In the genomic region with DNA sequence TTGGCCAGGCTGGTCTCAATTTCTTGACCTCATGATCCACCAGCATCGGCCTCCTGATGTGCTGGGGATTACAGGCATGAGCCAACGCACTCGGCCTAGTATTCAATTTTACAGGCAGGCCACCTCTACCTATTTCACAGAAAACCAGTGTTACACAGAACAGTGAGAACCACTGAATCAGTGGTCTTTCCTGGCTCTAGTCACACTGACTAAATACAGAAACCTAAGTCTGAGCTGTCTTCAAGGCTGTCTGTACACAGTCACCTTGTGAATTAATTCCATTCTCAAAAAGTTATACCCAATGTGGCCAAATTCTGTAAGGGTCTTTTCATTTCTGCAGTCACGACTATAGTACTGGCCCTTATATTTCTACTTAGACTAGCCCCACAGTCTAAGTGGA, we compare ENCODE assay signal across 11 cellular contexts. TPM values are rescaled to one million over a fixed set of nuclear protein-coding genes. Genes with fewer than 3 reads are reported as not detected.
DNase-seq lines count a peak whose midpoint lies in the region; ATAC-seq and TF ChIP-seq lines count a peak whose summit lies in the region.
"Had no signal": no experiment of that assay in that cellular context is flagged by ENCODE, and none has a peak within 500 bp of the region (broad histone marks: within the 10 kb centered on the region; RNA-seq: fewer than 3 reads in every experiment).

No MANE protein-coding gene starts in this region.

- peak overlapping the region; percentile 98 for H3K27ac Mint-ChIP-seq in activated naive CD4-positive, alpha-beta T cell treated with anti-CD3 and anti-CD28 coated beads, Interleukin-2, amount 50 U/mL, for 24 hours
- peak overlapping the region; percentile 50 for H3K27ac Mint-ChIP-seq in activated naive CD8-positive, alpha-beta T cell treated with anti-CD3 and anti-CD28 coated beads, Interleukin-2, amount 10 ng/mL, durations not matched to agents 7 days and 5 days

- peaks cover 14% of the 10 kb centered on the region for H3K4me1 ChIP-seq in mesenchymal stem cell (ENCODE audit: control insufficient read depth, insufficient read depth, low read depth, low read length)
- H3K4me1 ChIP-seq in thoracic aorta (ENCODE audit: control insufficient read depth in 1 of 2, low read depth in 2 of 2): peaks cover 37 to 46% of the 10 kb centered on the region in 2 donors

- TF ChIP-seq CTCF in thoracic aorta (IDR thresholded peaks at IDR 0.05): no peak

- peak overlapping the region in 1 of 2 experiments; percentile 73 for H3K18ac ChIP-seq in mesenchymal stem cell (ENCODE audit: low read depth in 1 of 2, low read length in 2 of 2)

- no peak overlapping the region for H3K14ac ChIP-seq in mesenchymal stem cell (ENCODE audit: low read length in 2 of 2)

- H2AK5ac ChIP-seq in mesenchymal stem cell (ENCODE audit: low read length, severe bottlenecking): no peak overlapping the region

- peak overlapping the region; percentile 96 for H3K4me3 Mint-ChIP-seq in activated naive CD4-positive, alpha-beta T cell treated with anti-CD3 and anti-CD28 coated beads, Interleukin-2, amount 50 U/mL, for 24 hours
- H3K4me3 Mint-ChIP-seq in activated naive CD8-positive, alpha-beta T cell treated with anti-CD3 and anti-CD28 coated beads, Interleukin-2, amount 10 ng/mL, durations not matched to agents 7 days and 5 days: peak overlapping the region; percentile 98

- ATAC-seq in activated naive CD8-positive, alpha-beta T cell treated with anti-CD3 and anti-CD28 coated beads, Interleukin-2, amount 10 ng/mL, durations not matched to agents 7 days and 5 days (ENCODE audit: low read depth): no peak
- ATAC-seq in thoracic aorta (ENCODE audit: insufficient number of reproducible peaks, low FRiP score, low read depth) (no peak), GM19351 (IDR thresholded peaks at IDR 0.05; ENCODE audit: unreplicated experiment) (no peak), HG03354 (IDR thresholded peaks at IDR 0.05; ENCODE audit: poor library complexity, severe bottlenecking, unreplicated experiment) (no peak)
- ATAC-seq: left colon had no signal

- H3K79me1 ChIP-seq in mesenchymal stem cell (replicated peaks; ENCODE audit: low read length, poor library complexity, severe bottlenecking): peaks cover 5% of the 10 kb centered on the region

- H3K9ac ChIP-seq in mesenchymal stem cell (ENCODE audit: low read length): peak overlapping the region; percentile 97

- H2BK15ac ChIP-seq in mesenchymal stem cell (ENCODE audit: low read depth, poor library complexity, severe bottlenecking): no peak overlapping the region

- H3K27me3 ChIP-seq in mesenchymal stem cell (ENCODE audit: control insufficient read depth in 1 of 2, insufficient read depth in 1 of 2, low read length in 2 of 2) (no peaks in the 10 kb centered on the region), thoracic aorta (replicated peaks; ENCODE audit: insufficient read depth) (no peaks in the 10 kb centered on the region)

- H3K27me3 Mint-ChIP-seq in activated naive CD4-positive, alpha-beta T cell treated with anti-CD3 and anti-CD28 coated beads, Interleukin-2, amount 50 U/mL, for 24 hours: no peaks in the 10 kb centered on the region
- no peaks in the 10 kb centered on the region for H3K27me3 Mint-ChIP-seq in activated naive CD8-positive, alpha-beta T cell treated with anti-CD3 and anti-CD28 coated beads, Interleukin-2, amount 10 ng/mL, durations not matched to agents 7 days and 5 days

- H3K36me3 ChIP-seq in mesenchymal stem cell (ENCODE audit: control insufficient read depth in 1 of 2, insufficient read depth in 2 of 2, low read depth in 1 of 2, low read length in 2 of 2) (peaks cover 2 to 16% of the 10 kb centered on the region in 2 experiments), thoracic aorta (no peaks in the 10 kb centered on the region)

- WGBS in mesenchymal stem cell: 95% methylated on average over 4 of the region's 4 CpGs

- H3K23ac ChIP-seq in mesenchymal stem cell (ENCODE audit: low read length in 2 of 2): no peak overlapping the region

- H3K4ac ChIP-seq in mesenchymal stem cell (ENCODE audit: low read depth in 1 of 2, low read length in 2 of 2): no peak overlapping the region

- peaks cover 81% of the 10 kb centered on the region for H3K4me1 Mint-ChIP-seq in activated naive CD4-positive, alpha-beta T cell treated with anti-CD3 and anti-CD28 coated beads, Interleukin-2, amount 50 U/mL, for 24 hours
- H3K4me1 Mint-ChIP-seq in activated naive CD8-positive, alpha-beta T cell treated with anti-CD3 and anti-CD28 coated beads, Interleukin-2, amount 10 ng/mL, durations not matched to agents 7 days and 5 days: peaks cover 52% of the 10 kb centered on the region

- POLR2A ChIA-PET in activated naive CD8-positive, alpha-beta T cell treated with anti-CD3 and anti-CD28 coated beads, Interleukin-2, amount 10 ng/mL, durations not matched to agents 7 days and 5 days (lab: Charles Lee): no interaction called here

- no peak overlapping the region for H2AFZ ChIP-seq in mesenchymal stem cell (ENCODE audit: low read depth, low read length)

- DNase-seq in activated naive CD4-positive, alpha-beta T cell treated with Interleukin-2 at 50 U/mL for 16 hours: no peak
- DNase-seq in activated naive CD8-positive, alpha-beta T cell treated with anti-CD3 and anti-CD28 coated beads, Interleukin-2, amount 10 ng/mL, durations not matched to agents 7 days and 5 days: no peak
- DNase-seq in mesenchymal stem cell (peak; percentile 16), thoracic aorta (ENCODE audit: low spot score) (no peak), NCI-H128 (lab: John Stamatoyannopoulos, UW; ENCODE audit: unreplicated experiment) (no peak)
- DNase-seq: amygdala, left colon, NCI-H1930 had no signal

- no peak overlapping the region for H4K91ac ChIP-seq in mesenchymal stem cell (ENCODE audit: low read length)

- H3K9me3 Mint-ChIP-seq in activated naive CD4-positive, alpha-beta T cell treated with anti-CD3 and anti-CD28 coated beads, Interleukin-2, amount 50 U/mL, for 24 hours: no peaks in the 10 kb centered on the region
- no peaks in the 10 kb centered on the region for H3K9me3 Mint-ChIP-seq in activated naive CD8-positive, alpha-beta T cell treated with anti-CD3 and anti-CD28 coated beads, Interleukin-2, amount 10 ng/mL, durations not matched to agents 7 days and 5 days

- H4K8ac ChIP-seq in mesenchymal stem cell (ENCODE audit: low read length): no peak overlapping the region

- no peak overlapping the region for H3K27ac ChIP-seq in mesenchymal stem cell (ENCODE audit: low read length, poor library complexity, severe bottlenecking)
- H3K27ac ChIP-seq in thoracic aorta: peak overlapping the region in 1 of 2 donors; percentile 24

- no peak overlapping the region for H3K4me2 ChIP-seq in mesenchymal stem cell (ENCODE audit: low read length, poor library complexity, severe bottlenecking)

- no peak overlapping the region for H2BK5ac ChIP-seq in mesenchymal stem cell (ENCODE audit: low read depth, low read length, poor library complexity, severe bottlenecking)

- H2BK12ac ChIP-seq in mesenchymal stem cell (ENCODE audit: low read length in 2 of 2): no peak overlapping the region

- peaks cover 11% of the 10 kb centered on the region for H3K36me3 Mint-ChIP-seq in activated naive CD4-positive, alpha-beta T cell treated with anti-CD3 and anti-CD28 coated beads, Interleukin-2, amount 50 U/mL, for 24 hours
- peaks cover 31% of the 10 kb centered on the region for H3K36me3 Mint-ChIP-seq in activated naive CD8-positive, alpha-beta T cell treated with anti-CD3 and anti-CD28 coated beads, Interleukin-2, amount 10 ng/mL, durations not matched to agents 7 days and 5 days

- H3K4me3 ChIP-seq in mesenchymal stem cell (ENCODE audit: insufficient read depth in 1 of 2, low read depth in 1 of 2, low read length in 2 of 2): peak overlapping the region in 1 of 2 experiments; percentile 95
- peak overlapping the region; percentile 92 for H3K4me3 ChIP-seq in thoracic aorta

- H2BK120ac ChIP-seq in mesenchymal stem cell (ENCODE audit: low read depth, low read length): no peak overlapping the region

- no peaks in the 10 kb centered on the region for H3K9me3 ChIP-seq in mesenchymal stem cell (ENCODE audit: control insufficient read depth, low read length)
- H3K9me3 ChIP-seq in thoracic aorta: no peaks in the 10 kb centered on the region

RNA-seq across cellular contexts. Expression of gene RNF149, which starts 3.5 kb away (rescaled TPM):
- 10 to 100 TPM; 90.1 to 90.3 TPM for total RNA-seq in activated naive CD8-positive, alpha-beta T cell treated with anti-CD3 and anti-CD28 coated beads, Interleukin-2, amount 10 ng/mL, durations not matched to agents 7 days and 5 days
- 26.5 TPM for polyA plus RNA-seq in mesenchymal stem cell (2013, experiment 1 of 2)
- polyA plus RNA-seq in mesenchymal stem cell (2013, experiment 2 of 2): 28.5 TPM
- total RNA-seq in thoracic aorta: 100 to 1,000 TPM; 106 to 152 TPM

RNA-seq across cellular contexts. Expression of gene CNOT11, which starts 52.4 kb away (rescaled TPM):
- total RNA-seq in activated naive CD8-positive, alpha-beta T cell treated with anti-CD3 and anti-CD28 coated beads, Interleukin-2, amount 10 ng/mL, durations not matched to agents 7 days and 5 days: 10 to 100 TPM; 64.2 to 65.0 TPM
- 41.6 TPM for polyA plus RNA-seq in mesenchymal stem cell (2013, experiment 1 of 2)
- polyA plus RNA-seq in mesenchymal stem cell (2013, experiment 2 of 2): 40.2 TPM
- total RNA-seq in thoracic aorta: 10 to 100 TPM; 27.8 to 34.2 TPM
